18 cellular contexts compared by ENCODE assay signal in the genomic region with DNA sequence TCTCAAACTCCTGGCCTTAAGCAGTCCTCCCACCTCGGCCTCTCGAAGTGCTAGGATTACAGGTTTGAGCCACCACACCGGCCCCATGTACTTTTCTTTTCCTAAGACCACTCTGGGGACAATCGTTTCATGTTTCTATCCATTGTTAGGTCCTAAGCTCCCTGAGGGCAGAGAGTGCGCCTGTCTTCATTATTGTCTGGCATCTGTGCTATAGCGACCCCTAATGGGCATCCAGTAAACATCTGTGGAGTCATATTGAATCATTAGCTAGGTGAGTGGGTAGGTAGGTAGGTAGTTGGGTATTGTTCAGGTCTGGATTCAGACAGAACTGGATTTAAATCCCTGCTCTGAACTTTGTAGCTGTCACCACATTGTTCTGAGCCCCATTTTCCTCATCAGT.
A peak's percentile ranks its signal among the peaks of the same experiment; 100 is the strongest.
DNase-seq lines count a peak whose midpoint lies in the region; ATAC-seq, FAIRE-seq and TF ChIP-seq lines count a peak whose summit lies in the region.
"Had no signal": no experiment of that assay in that cellular context is flagged by ENCODE, and none has a peak within 500 bp of the region (broad histone marks: within the 10 kb centered on the region; RNA-seq: fewer than 3 reads in every experiment).

No MANE protein-coding gene starts in this region.

- DNase-seq in HepG2 (ENCODE audit: low spot score), result peak; percentile 23
- DNase-seq in right lobe of liver, result no peak
- no peak for DNase-seq in endodermal cell
- DNase-seq in ascending aorta (ENCODE audit: low spot score in 2 of 2), result no peak
- DNase-seq in AG20443 (ENCODE audit: low spot score), result no peak
- DNase-seq in RKO (ENCODE audit: low spot score), result no peak
- DNase-seq in stimulated activated naive CD4-positive, alpha-beta T cell (lab: John Stamatoyannopoulos, UW), result no peak
- DNase-seq: activated CD8-positive, alpha-beta memory T cell treated with anti-CD3 and anti-CD28 coated beads, Interleukin-2, amount 50 U/mL, for 4 hours; adrenal gland; C1 segment of cervical spinal cord; mesenchymal stem cell; NCI-H2081 treated with DMSO at 0.1 percent for 48 hours; stimulated activated CD4-positive, alpha-beta T cell treated with anti-CD3 and anti-CD28 coated beads, Interleukin-4, amount 100 ng/mL, for 1 hour had no signal

- H4K20me1 ChIP-seq in HepG2 (ENCODE audit: insufficient read depth, low read length), result peaks cover 6% of the 10 kb centered on the region; the same call in 1 of the 2 replicates
- H4K20me1 ChIP-seq in OCI-LY3 (ENCODE audit: insufficient read depth, low read length), result no peaks in the 10 kb centered on the region

- no peak overlapping the region for H2AFZ ChIP-seq in HepG2 (ENCODE audit: low read length)
- no peak overlapping the region for H2AFZ ChIP-seq in OCI-LY3 (ENCODE audit: low read depth, low read length)

- no peak overlapping the region for H3K27ac ChIP-seq in HepG2 (ENCODE audit: extremely low read length, insufficient read depth, low read length)
- H3K27ac ChIP-seq in right lobe of liver, result no peak overlapping the region
- H3K27ac ChIP-seq in OCI-LY3 (ENCODE audit: low read length), result no peak overlapping the region
- H3K27ac ChIP-seq in endodermal cell (ENCODE audit: low read depth, low read length), result no peak overlapping the region
- H3K27ac ChIP-seq in ascending aorta, result no peak overlapping the region
- H3K27ac ChIP-seq: adrenal gland, prostate gland had no signal

- POLR2A ChIA-PET in HepG2 (lab: Yijun Ruan, JAX), result interaction anchor here (1.7 kb wide), 1 partner anchor 24 kb away, joined by 9 read pairs; no protein-coding TSS in a partner anchor

- no peak for FAIRE-seq in HepG2 (lab: Jason Lieb, UNC)
- FAIRE-seq: G401.6, TTC549 had no signal

- H3K36me3 ChIP-seq in HepG2 (replicated peaks in 1 of 2; ENCODE audit: control insufficient read depth in 1 of 2, insufficient read depth in 2 of 2, low read length in 2 of 2), result peaks cover 0 to 4% of the 10 kb centered on the region in 2 experiments; a peak in 1 of 5 replicates
- no peaks in the 10 kb centered on the region for H3K36me3 ChIP-seq in right lobe of liver
- no peaks in the 10 kb centered on the region for H3K36me3 ChIP-seq in OCI-LY3 (replicated peaks; ENCODE audit: low read depth, low read length)
- H3K36me3 ChIP-seq in endodermal cell (ENCODE audit: control insufficient read depth, insufficient read depth, low read length), result no peaks in the 10 kb centered on the region
- H3K36me3 ChIP-seq in ascending aorta, result no peaks in the 10 kb centered on the region
- H3K36me3 ChIP-seq: adrenal gland, prostate gland had no signal

- H3K4me2 ChIP-seq in HepG2 (ENCODE audit: low read depth, low read length) (no peak overlapping the region), OCI-LY3 (ENCODE audit: low read length) (no peak overlapping the region)

- no peaks in the 10 kb centered on the region for H3K36me3 Mint-ChIP-seq in endodermal cell (ENCODE audit: low read depth)

- H3K27me3 ChIP-seq in HepG2 (ENCODE audit: control insufficient read depth in 1 of 2, insufficient read depth in 2 of 2, low read length in 2 of 2) (no peaks in the 10 kb centered on the region; a peak in 1 of 5 replicates), right lobe of liver (no peaks in the 10 kb centered on the region), OCI-LY3 (ENCODE audit: low read depth, low read length) (no peaks in the 10 kb centered on the region), endodermal cell (ENCODE audit: control insufficient read depth, insufficient read depth, low read length, poor library complexity, severe bottlenecking) (no peaks in the 10 kb centered on the region), ascending aorta (no peaks in the 10 kb centered on the region)
- H3K27me3 ChIP-seq: adrenal gland had no signal

- TF ChIP-seq POLR2A in HepG2 (IDR thresholded peaks at IDR 0.05; ENCODE audit: insufficient read depth in 1 of 2, low read depth in 2 of 2, low read length in 2 of 2) (no peak), right lobe of liver (IDR thresholded peaks at IDR 0.05) (no peak)

- TF ChIP-seq EP300 in HepG2 (IDR thresholded peaks at IDR 0.05; ENCODE audit: low read depth in 2 of 2, low read length in 2 of 2) (no peak), HepG2 (CRISPR knock-in tag; IDR thresholded peaks at IDR 0.05; ENCODE audit: borderline replicate concordance) (no peak)

- in situ Hi-C loops in HepG2 (cut with HindIII; ENCODE audit: extremely low pct_ligation_motif_present, low pct_unique_long_range_greater_than_20kb), result loop anchor here (5.0 kb wide), 1 partner anchor 44 kb away; no protein-coding TSS in a partner anchor

- TF ChIP-seq CTCF in HepG2 (CRISPR knock-in tag; IDR thresholded peaks at IDR 0.05) (peak; percentile 52), right lobe of liver (IDR thresholded peaks at IDR 0.05) (peak in 1 of 4 donors; percentile 8), OCI-LY3 (IDR thresholded peaks at IDR 0.05; ENCODE audit: low read depth, low read length) (peak; percentile 53), endodermal cell (conservative IDR thresholded peaks at IDR 0.05) (peak; percentile 64), ascending aorta (IDR thresholded peaks at IDR 0.05) (no peak)

- no peak for TF ChIP-seq RAD21 in HepG2 (CRISPR knock-in tag; IDR thresholded peaks at IDR 0.05)

- H3K4me3 ChIP-seq in HepG2 (replicated peaks in 1 of 3; ENCODE audit: insufficient read depth in 1 of 3, low read depth in 2 of 3, low read length in 3 of 3), result no peak overlapping the region
- H3K4me3 ChIP-seq in right lobe of liver, result no peak overlapping the region
- no peak overlapping the region for H3K4me3 ChIP-seq in OCI-LY3 (ENCODE audit: low read length)
- no peak overlapping the region for H3K4me3 ChIP-seq in endodermal cell (ENCODE audit: low read length)
- H3K4me3 ChIP-seq in ascending aorta, result no peak overlapping the region
- H3K4me3 ChIP-seq: adrenal gland, prostate gland had no signal

- H3K4me1 ChIP-seq in HepG2 (ENCODE audit: insufficient read depth, low read length), result no peaks in the 10 kb centered on the region
- H3K4me1 ChIP-seq in right lobe of liver, result no peaks in the 10 kb centered on the region
- no peaks in the 10 kb centered on the region for H3K4me1 ChIP-seq in OCI-LY3 (ENCODE audit: low read length)
- H3K4me1 ChIP-seq in endodermal cell (ENCODE audit: control insufficient read depth, insufficient read depth, low read length), result no peaks in the 10 kb centered on the region
- H3K4me1 ChIP-seq in ascending aorta, result no peaks in the 10 kb centered on the region
- H3K4me1 ChIP-seq: adrenal gland, prostate gland had no signal

- no peak overlapping the region for H3K4me3 Mint-ChIP-seq in endodermal cell
- H3K4me3 Mint-ChIP-seq: stimulated activated naive CD8-positive, alpha-beta T cell treated with anti-CD3 and anti-CD28 coated beads, Interleukin-15, Interleukin-2, amounts not matched to agents 100 ng/mL and 50 ng/mL, for 24 hours had no signal

- ATAC-seq in HepG2 (no peak), right lobe of liver (no peak)

- H3K27me3 Mint-ChIP-seq in endodermal cell (ENCODE audit: insufficient read depth), result peaks cover 11% of the 10 kb centered on the region
- H3K27me3 Mint-ChIP-seq: stimulated activated naive CD8-positive, alpha-beta T cell treated with anti-CD3 and anti-CD28 coated beads, Interleukin-15, Interleukin-2, amounts not matched to agents 100 ng/mL and 50 ng/mL, for 24 hours had no signal

- H3K9ac ChIP-seq in HepG2 (ENCODE audit: insufficient read depth, low read depth, low read length), result no peak overlapping the region
- no peak overlapping the region for H3K9ac ChIP-seq in OCI-LY3 (ENCODE audit: low read length)
- H3K9ac ChIP-seq in endodermal cell (ENCODE audit: extremely low read depth, low read length, poor library complexity, severe bottlenecking), result no peak overlapping the region

- H3K9me3 Mint-ChIP-seq in endodermal cell, result no peaks in the 10 kb centered on the region
- H3K9me3 Mint-ChIP-seq: stimulated activated naive CD8-positive, alpha-beta T cell treated with anti-CD3 and anti-CD28 coated beads, Interleukin-15, Interleukin-2, amounts not matched to agents 100 ng/mL and 50 ng/mL, for 24 hours had no signal

- WGBS in HepG2 (ENCODE audit: low lambda C conversion rate), result 54% methylated on average over 6 of the region's 6 CpGs
- 60% methylated on average over 6 of the region's 6 CpGs for WGBS in right lobe of liver (ENCODE audit: insufficient coverage, low coverage, low lambda C conversion rate, missing lambda C conversion rate)
- 86 to 89% methylated on average over 6 of the region's 6 CpGs for WGBS in endodermal cell (ENCODE audit: insufficient coverage in 1 of 2, insufficient read length in 1 of 2), 2 experiments

- no TSS peak for BruUV-seq in HepG2 (replicated peaks; lab: Mats Ljungman, UMichigan)

- peaks cover 9% of the 10 kb centered on the region for H3K4me1 Mint-ChIP-seq in endodermal cell

- intact Hi-C loops in HepG2 (cut with micrococcal nuclease; ENCODE audit: unreplicated experiment) (no loop called here), right lobe of liver (cut with DNase I) (no loop called here), ascending aorta (cut with DNase I) (no loop called here)

- no peak overlapping the region for H3K27ac Mint-ChIP-seq in endodermal cell
- H3K27ac Mint-ChIP-seq: stimulated activated naive CD8-positive, alpha-beta T cell treated with anti-CD3 and anti-CD28 coated beads, Interleukin-15, Interleukin-2, amounts not matched to agents 100 ng/mL and 50 ng/mL, for 24 hours had no signal

- CTCF ChIA-PET in HepG2 (lab: Yijun Ruan, JAX; ENCODE audit: low intra/inter-chr PET ratio, low total read pairs), result interaction anchor here (1.6 kb wide), 1 partner anchor 44 kb away, joined by 4 read pairs; no protein-coding TSS in a partner anchor

- no peaks in the 10 kb centered on the region for H3K9me3 ChIP-seq in HepG2 (ENCODE audit: low read length)
- no peaks in the 10 kb centered on the region for H3K9me3 ChIP-seq in right lobe of liver
- H3K9me3 ChIP-seq in OCI-LY3 (ENCODE audit: insufficient read depth, low read length), result no peaks in the 10 kb centered on the region
- no peaks in the 10 kb centered on the region for H3K9me3 ChIP-seq in endodermal cell (ENCODE audit: control insufficient read depth, low read length)
- H3K9me3 ChIP-seq in ascending aorta, result no peaks in the 10 kb centered on the region
- H3K9me3 ChIP-seq: adrenal gland, prostate gland had no signal

- no peaks in the 10 kb centered on the region for H3K79me2 ChIP-seq in HepG2 (ENCODE audit: insufficient read depth, low read length)
- H3K79me2 ChIP-seq in OCI-LY3 (ENCODE audit: low read length), result no peaks in the 10 kb centered on the region

TF ChIP-seq in HepG2, 621 proteins besides CTCF, POLR2A, EP300 and RAD21 (continues in another document):
- no peak for TF ChIP-seq ZNF616 (CRISPR knock-in tag; IDR thresholded peaks at IDR 0.05; ENCODE audit: low read depth)

Comparison
In these comparisons a context has a peak if more than half of its experiments do, and no peak if none do; other contexts are left out.
1. CTCF ChIP-seq: peak in HepG2 (single experiment), OCI-LY3 (single experiment) and endodermal cell (single experiment); none in ascending aorta (0 of 3).